ENCODE assay signal across 8 cellular contexts in genomic region chr7:150375662-150376521, GRCh38. TPM values are rescaled to one million over a fixed set of nuclear protein-coding genes. Genes with fewer than 3 reads are reported as not detected.
DNase-seq lines count a peak whose midpoint lies in the region; ATAC-seq and TF ChIP-seq lines count a peak whose summit lies in the region.
"Had no signal": no experiment of that assay in that cellular context is flagged by ENCODE, and none has a peak within 500 bp of the region (broad histone marks: within the 10 kb centered on the region; RNA-seq: fewer than 3 reads in every experiment).

No MANE protein-coding gene starts in this region.

- H3K27ac ChIP-seq in colonic mucosa = peak overlapping the region; percentile 97
- H3K27ac ChIP-seq in vagina = no peak overlapping the region

- H3K9me3 ChIP-seq in colonic mucosa (no peaks in the 10 kb centered on the region), vagina (no peaks in the 10 kb centered on the region)

- H3K4me3 ChIP-seq in NB4 (ENCODE audit: low read depth, low read length) (no peak overlapping the region), colonic mucosa (no peak overlapping the region), vagina (no peak overlapping the region)

- intact Hi-C loops in colonic mucosa (cut with DNase I) (no loop called here), vagina (cut with DNase I) (no loop called here)

- peak; percentile 13 for ATAC-seq in GM19025 (IDR thresholded peaks at IDR 0.05; ENCODE audit: low read depth, unreplicated experiment)

- H3K9ac ChIP-seq in colonic mucosa (ENCODE audit: low read depth in 2 of 2, low read length in 2 of 2) = peak overlapping the region in 1 of 2 donors; percentile 67

- H3K36me3 ChIP-seq in colonic mucosa = no peaks in the 10 kb centered on the region
- peaks cover 0 to 21% of the 10 kb centered on the region in 2 donors for H3K36me3 ChIP-seq in vagina

- peaks cover 21% of the 10 kb centered on the region for H3K4me1 ChIP-seq in colonic mucosa
- peaks cover 39% of the 10 kb centered on the region for H3K4me1 ChIP-seq in vagina

- H3K27me3 ChIP-seq in colonic mucosa (no peaks in the 10 kb centered on the region), vagina (no peaks in the 10 kb centered on the region)

- TF ChIP-seq POLR2A in NB4 (IDR thresholded peaks at IDR 0.05; ENCODE audit: extremely low read depth, insufficient read length) (no peak), vagina (IDR thresholded peaks at IDR 0.05) (no peak)

- TF ChIP-seq CTCF in NB4 (IDR thresholded peaks at IDR 0.05; ENCODE audit: low read depth, low read length) (no peak), colonic mucosa (IDR thresholded peaks at IDR 0.05) (no peak), vagina (IDR thresholded peaks at IDR 0.05) (no peak)

- DNase-seq in NB4 (ENCODE audit: low read depth) (peak; percentile 5), colonic mucosa (peak; percentile 82), hepatic stellate cell (ENCODE audit: low spot score) (no peak), vagina (ENCODE audit: extremely low spot score in 2 of 2) (no peak), SW 1271 (lab: John Stamatoyannopoulos, UW) (no peak)
- DNase-seq in stimulated activated CD8-positive, alpha-beta memory T cell treated with anti-CD3 and anti-CD28 coated beads, Interleukin-4, amount 100 ng/mL, for 48 hours = peak; percentile 57

RNA-seq across cellular contexts. Expression of gene ZNF775, which starts 3.2 kb away (rescaled TPM):
- total RNA-seq in colonic mucosa = 10 to 100 TPM; 11.0 to 11.3 TPM
- 4.4 TPM for total RNA-seq in vagina

RNA-seq across cellular contexts. Expression of gene REPIN1, which starts 7.3 kb away (rescaled TPM):
- total RNA-seq in colonic mucosa = 100 to 1,000 TPM; 189 to 304 TPM
- 49.4 TPM for total RNA-seq in vagina

RNA-seq across cellular contexts. Expression of gene RARRES2, which starts 34.5 kb away (rescaled TPM):
- total RNA-seq in colonic mucosa (100 to 1,000 TPM in 1 of 2 donors, 10 to 100 TPM in 1; 86.7 to 122 TPM), vagina (305 TPM)
- total RNA-seq: pulmonary artery endothelial cell had no signal

RNA-seq across cellular contexts. Expression of gene ACTR3C, which starts 52.5 kb away (rescaled TPM):
- total RNA-seq in colonic mucosa (10 to 100 TPM; 17.6 to 29.6 TPM), vagina (24.1 TPM)

RNA-seq across cellular contexts. Expression of gene LRRC61, which starts 52.7 kb away (rescaled TPM):
- total RNA-seq in colonic mucosa = 10 to 100 TPM; 11.4 to 15.1 TPM
- total RNA-seq in vagina = 14.0 TPM

Comparison
In these comparisons a context has a peak if more than half of its experiments do, and no peak if none do; other contexts are left out.
1. DNase-seq: peak in NB4 (single experiment), colonic mucosa (single experiment) and stimulated activated CD8-positive, alpha-beta memory T cell treated with anti-CD3 and anti-CD28 coated beads, Interleukin-4, amount 100 ng/mL, for 48 hours (single experiment); none in hepatic stellate cell (single experiment), vagina (0 of 2) and SW 1271 (0 of 2).